Comparison of ENCODE assay signal across 9 cellular contexts in the genomic region with DNA sequence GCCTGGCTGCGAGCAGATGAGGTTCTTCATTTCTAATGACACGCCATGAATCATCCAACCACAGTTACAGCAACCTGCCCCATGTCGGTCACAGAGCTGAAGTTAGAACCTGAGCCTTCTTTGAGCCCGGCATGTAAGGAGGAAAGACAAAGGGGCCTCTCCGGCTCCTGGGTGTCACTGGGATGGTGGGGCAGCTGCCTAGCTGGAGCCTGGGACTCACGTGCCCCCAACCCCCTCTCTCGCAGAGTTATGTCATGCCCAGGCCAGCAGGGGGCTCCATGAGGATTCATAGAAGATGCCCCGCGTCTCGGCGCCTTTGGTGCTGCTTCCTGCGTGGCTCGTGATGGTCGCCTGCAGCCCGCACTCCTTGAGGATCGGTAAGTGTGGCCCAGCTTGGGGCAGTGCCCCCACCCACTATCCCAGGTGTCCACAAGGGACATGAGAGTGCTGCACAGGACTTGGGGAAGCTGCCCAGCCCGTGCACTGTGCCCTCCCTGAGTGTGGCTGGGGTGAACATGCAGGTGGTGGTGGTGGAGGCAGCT.
A peak's percentile ranks its signal among the peaks of the same experiment; 100 is the strongest.
DNase-seq lines count a peak whose midpoint lies in the region; ATAC-seq and TF ChIP-seq lines count a peak whose summit lies in the region.
"Had no signal": no experiment of that assay in that cellular context is flagged by ENCODE, and none has a peak within 500 bp of the region (broad histone marks: within the 10 kb centered on the region; RNA-seq: fewer than 3 reads in every experiment).

No MANE protein-coding gene starts in this region.

- H3K79me2 ChIP-seq in mammary epithelial cell (ENCODE audit: insufficient read depth, low read length) = no peaks in the 10 kb centered on the region

- BruUV-seq in mammary epithelial cell (replicated peaks; lab: Mats Ljungman, UMichigan) = no TSS peak

- H3K9me3 Mint-ChIP-seq in nephron = no peaks in the 10 kb centered on the region
- H3K9me3 Mint-ChIP-seq: activated naive CD4-positive, alpha-beta T cell treated with anti-CD3 and anti-CD28 coated beads, Interleukin-2, amount 50 U/mL, for 24 hours had no signal

- H3K27ac Mint-ChIP-seq in nephron = no peak overlapping the region
- H3K27ac Mint-ChIP-seq: activated naive CD4-positive, alpha-beta T cell treated with anti-CD3 and anti-CD28 coated beads, Interleukin-2, amount 50 U/mL, for 24 hours had no signal

- no peak overlapping the region for H3K9ac ChIP-seq in mammary epithelial cell (ENCODE audit: insufficient read depth, low read length)

- in situ Hi-C loops in mammary epithelial cell (cut with MboI; ENCODE audit: low sequenced_read_pairs in 2 of 2) = no loop called here

- no peaks in the 10 kb centered on the region for H3K4me1 Mint-ChIP-seq in nephron
- H3K4me1 Mint-ChIP-seq: activated naive CD4-positive, alpha-beta T cell treated with anti-CD3 and anti-CD28 coated beads, Interleukin-2, amount 50 U/mL, for 24 hours had no signal

- ATAC-seq in GM19023 (IDR thresholded peaks at IDR 0.05; ENCODE audit: unreplicated experiment) = no peak

- H3K4me3 Mint-ChIP-seq in nephron = no peak overlapping the region
- H3K4me3 Mint-ChIP-seq: activated naive CD4-positive, alpha-beta T cell treated with anti-CD3 and anti-CD28 coated beads, Interleukin-2, amount 50 U/mL, for 24 hours had no signal

- H3K4me1 ChIP-seq in mammary epithelial cell (ENCODE audit: insufficient read depth, low read length) = no peaks in the 10 kb centered on the region

- DNase-seq in OCI-M1 (lab: John Stamatoyannopoulos, UW) (peak; percentile 62), mammary epithelial cell (peak; percentile 42), NCI-H526 treated with DMSO at 0.1 percent for 48 hours (lab: John Stamatoyannopoulos, UW) (no peak)
- DNase-seq in stimulated activated naive CD4-positive, alpha-beta T cell (lab: John Stamatoyannopoulos, UW) = no peak

- H4K20me1 ChIP-seq in mammary epithelial cell (ENCODE audit: insufficient read depth, low read length) = no peaks in the 10 kb centered on the region

- no peak overlapping the region for H3K4me3 ChIP-seq in mammary epithelial cell (replicated peaks in 1 of 3; ENCODE audit: insufficient read depth in 1 of 3, low read depth in 2 of 3, low read length in 3 of 3)

- H3K27ac ChIP-seq in 22Rv1 (no peak overlapping the region), mammary epithelial cell (ENCODE audit: insufficient read depth, low read depth, low read length) (no peak overlapping the region)

- peaks cover 27% of the 10 kb centered on the region for H3K27me3 Mint-ChIP-seq in nephron (ENCODE audit: low read depth)

- no peaks in the 10 kb centered on the region for H3K36me3 ChIP-seq in mammary epithelial cell (ENCODE audit: insufficient read depth, low read length)

- no peaks in the 10 kb centered on the region for H3K36me3 Mint-ChIP-seq in nephron (ENCODE audit: low read depth)
- H3K36me3 Mint-ChIP-seq: activated naive CD4-positive, alpha-beta T cell treated with anti-CD3 and anti-CD28 coated beads, Interleukin-2, amount 50 U/mL, for 24 hours had no signal

- CTCF ChIA-PET in mammary epithelial cell (lab: Charles Lee; ENCODE audit: low non-redundant PET) = no interaction called here

- H3K9me3 ChIP-seq in mammary epithelial cell (replicated peaks; ENCODE audit: insufficient read depth, low read length) = no peaks in the 10 kb centered on the region

- WGBS in mammary epithelial cell (ENCODE audit: low coverage, missing lambda C conversion rate) = 87% methylated on average over 9 of the region's 17 CpGs

- dilution Hi-C loops in mammary epithelial cell (cut with HindIII; ENCODE audit: low sequenced_read_pairs) = no loop called here

- no peak overlapping the region for H2AFZ ChIP-seq in mammary epithelial cell (ENCODE audit: low read depth, low read length)

- H3K4me2 ChIP-seq in mammary epithelial cell (ENCODE audit: insufficient read depth, low read depth, low read length) = no peak overlapping the region

- H3K27me3 ChIP-seq in mammary epithelial cell (ENCODE audit: insufficient read depth, low read length) = peaks cover 4% of the 10 kb centered on the region

- intact Hi-C loops in mammary epithelial cell (cut with micrococcal nuclease) = no loop called here

- TF ChIP-seq CTCF in 22Rv1 (IDR thresholded peaks at IDR 0.05) (peak; percentile 59), GM12874 (IDR thresholded peaks at IDR 0.05; ENCODE audit: insufficient read depth, low read depth, low read length) (peak; percentile 78), mammary epithelial cell (conservative IDR thresholded peaks at IDR 0.05 in 1 of 2, IDR thresholded peaks at IDR 0.05 in 1 of 2; ENCODE audit: extremely low read depth in 1 of 2, insufficient read depth in 1 of 2, low read depth in 1 of 2, low read length in 2 of 2) (peak in 1 of 2 donors; percentile 48), nephron (IDR thresholded peaks at IDR 0.05; ENCODE audit: unreplicated experiment in 3 of 3) (peak in 2 of 3 experiments; percentile 26 to 47)

Comparison
In these comparisons a context has a peak if more than half of its experiments do, and no peak if none do; other contexts are left out.
1. DNase-seq: peak in OCI-M1 (single experiment) and mammary epithelial cell (single experiment); none in NCI-H526 treated with DMSO at 0.1 percent for 48 hours (single experiment) and stimulated activated naive CD4-positive, alpha-beta T cell (0 of 6).